8 cellular contexts compared by ENCODE assay signal in the genomic region with DNA sequence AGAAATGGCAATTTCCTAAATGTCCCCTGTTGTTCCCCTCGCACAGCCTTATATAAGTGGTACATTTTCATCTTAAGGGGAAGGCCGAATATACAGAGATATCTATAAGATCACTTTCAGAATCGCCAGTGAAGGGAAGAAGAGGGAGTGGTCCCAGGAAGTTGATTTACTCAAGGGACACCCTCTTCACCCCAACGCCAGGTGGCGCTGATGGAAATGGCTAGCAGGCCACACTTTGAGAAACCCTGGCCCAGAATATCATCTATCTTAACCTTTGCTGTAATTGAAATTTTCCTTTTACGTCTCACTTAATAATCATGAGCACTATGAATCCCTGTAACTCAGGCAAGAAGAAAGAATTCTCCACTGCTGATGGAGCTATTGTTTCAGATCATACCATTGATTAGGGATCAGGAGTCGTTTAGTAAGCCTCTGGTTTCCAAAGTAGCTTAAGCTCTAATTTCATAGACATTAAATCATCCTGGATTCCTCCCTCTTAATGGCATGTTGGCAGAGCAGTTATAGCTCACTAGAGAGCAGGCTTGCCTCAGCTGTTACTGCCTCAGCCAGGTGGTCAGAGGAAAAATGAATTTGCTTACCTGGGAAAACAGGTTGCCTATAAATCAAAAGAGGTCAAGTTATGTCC.
DNase-seq lines count a peak whose midpoint lies in the region; ATAC-seq and TF ChIP-seq lines count a peak whose summit lies in the region.

No MANE protein-coding gene starts in this region.

- peak; percentile 76 for TF ChIP-seq RAD21 in Ishikawa (IDR thresholded peaks at IDR 0.05; ENCODE audit: low read depth)

- 32 to 43% (median 37%) methylated on average over 7 of the region's 7 CpGs for WGBS in stomach, 5 donors

- no peaks in the 10 kb centered on the region for H3K27me3 Mint-ChIP-seq in glutamatergic neuron (ENCODE audit: unreplicated experiment)
- H3K27me3 Mint-ChIP-seq in effector memory CD8-positive, alpha-beta T cell: no peaks in the 10 kb centered on the region

- no peaks in the 10 kb centered on the region for H3K9me3 ChIP-seq in RWPE2 (ENCODE audit: severe bottlenecking)
- peaks cover 0 to 5% (median 0%) of the 10 kb centered on the region in 4 donors for H3K9me3 ChIP-seq in stomach

- H3K9me3 Mint-ChIP-seq in glutamatergic neuron (ENCODE audit: unreplicated experiment): no peaks in the 10 kb centered on the region
- H3K9me3 Mint-ChIP-seq in effector memory CD8-positive, alpha-beta T cell: peaks cover 1 to 24% of the 10 kb centered on the region in 2 donors

- H3K36me3 ChIP-seq in RWPE2 (ENCODE audit: low read depth) (no peaks in the 10 kb centered on the region), stomach (no peaks in the 10 kb centered on the region)

- H3K27me3 ChIP-seq in RWPE2 (ENCODE audit: insufficient read depth, poor library complexity, severe bottlenecking) (no peaks in the 10 kb centered on the region), stomach (no peaks in the 10 kb centered on the region)

- peak; percentile 72 for ATAC-seq in GM19043 (IDR thresholded peaks at IDR 0.05; ENCODE audit: low read depth, unreplicated experiment)
- ATAC-seq in RWPE2 (ENCODE audit: low read depth): peak; percentile 70
- ATAC-seq in effector memory CD8-positive, alpha-beta T cell (replicated peaks): no peak

- TF ChIP-seq CTCF in RWPE2 (IDR thresholded peaks at IDR 0.05; ENCODE audit: poor library complexity, severe bottlenecking) (peak; percentile 74), glutamatergic neuron (IDR thresholded peaks at IDR 0.05; ENCODE audit: partially characterized antibody, unreplicated experiment) (peak; percentile 61), stomach (IDR thresholded peaks at IDR 0.05) (peak in 3 of 7 experiments; percentile 40 to 53 (median 41))

- H3K4me1 ChIP-seq in RWPE2 (ENCODE audit: insufficient read depth, poor library complexity, severe bottlenecking) (no peaks in the 10 kb centered on the region), stomach (no peaks in the 10 kb centered on the region)

- H3K4me3 ChIP-seq in RWPE2 (ENCODE audit: severe bottlenecking) (no peak overlapping the region), stomach (no peak overlapping the region)

- DNase-seq in Daoy (ENCODE audit: low read depth) (peak; percentile 56), RWPE2 (ENCODE audit: low spot score) (peak; percentile 43), glutamatergic neuron (peak; percentile 66), stomach (peak; percentile 59), amniotic stem cell (lab: John Stamatoyannopoulos, UW) (no peak)
- no peak for DNase-seq in effector memory CD8-positive, alpha-beta T cell

- H3K27ac ChIP-seq in RWPE2 (ENCODE audit: poor library complexity, severe bottlenecking) (no peak overlapping the region), stomach (no peak overlapping the region)

- TF ChIP-seq POLR2A in stomach (IDR thresholded peaks at IDR 0.05): no peak

- TF ChIP-seq EP300 in Ishikawa (IDR thresholded peaks at IDR 0.05; ENCODE audit: borderline replicate concordance): no peak
- no peak for TF ChIP-seq EP300 in stomach (IDR thresholded peaks at IDR 0.05)

- H3K4me1 Mint-ChIP-seq in glutamatergic neuron (ENCODE audit: low read depth, unreplicated experiment): no peaks in the 10 kb centered on the region
- H3K4me1 Mint-ChIP-seq in effector memory CD8-positive, alpha-beta T cell (ENCODE audit: low read depth in 2 of 2): no peaks in the 10 kb centered on the region

- H3K4me3 Mint-ChIP-seq in glutamatergic neuron (ENCODE audit: unreplicated experiment): no peak overlapping the region
- no peak overlapping the region for H3K4me3 Mint-ChIP-seq in effector memory CD8-positive, alpha-beta T cell

- no peaks in the 10 kb centered on the region for H3K36me3 Mint-ChIP-seq in glutamatergic neuron (ENCODE audit: unreplicated experiment)
- H3K36me3 Mint-ChIP-seq in effector memory CD8-positive, alpha-beta T cell (ENCODE audit: insufficient read depth): no peaks in the 10 kb centered on the region

- peak overlapping the region; percentile 49 for H3K27ac Mint-ChIP-seq in glutamatergic neuron (ENCODE audit: unreplicated experiment)
- H3K27ac Mint-ChIP-seq in effector memory CD8-positive, alpha-beta T cell: no peak overlapping the region

- intact Hi-C loops in stomach (cut with DNase I; ENCODE audit: low total_unique reads): no loop called here

TF ChIP-seq in Ishikawa, 13 proteins besides CTCF, POLR2A, EP300 and RAD21:
- TF ChIP-seq EGR1 (IDR thresholded peaks at IDR 0.05): no peak
- TF ChIP-seq, protein P1, sequence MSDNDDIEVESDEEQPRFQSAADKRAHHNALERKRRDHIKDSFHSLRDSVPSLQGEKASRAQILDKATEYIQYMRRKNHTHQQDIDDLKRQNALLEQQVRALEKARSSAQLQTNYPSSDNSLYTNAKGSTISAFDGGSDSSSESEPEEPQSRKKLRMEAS (IDR thresholded peaks at IDR 0.05): no peak
- TF ChIP-seq ZBTB7A (IDR thresholded peaks at IDR 0.05; ENCODE audit: low read depth): no peak
- no peak for TF ChIP-seq TCF12 (IDR thresholded peaks at IDR 0.05; ENCODE audit: low read depth)
- TF ChIP-seq, protein P2, sequence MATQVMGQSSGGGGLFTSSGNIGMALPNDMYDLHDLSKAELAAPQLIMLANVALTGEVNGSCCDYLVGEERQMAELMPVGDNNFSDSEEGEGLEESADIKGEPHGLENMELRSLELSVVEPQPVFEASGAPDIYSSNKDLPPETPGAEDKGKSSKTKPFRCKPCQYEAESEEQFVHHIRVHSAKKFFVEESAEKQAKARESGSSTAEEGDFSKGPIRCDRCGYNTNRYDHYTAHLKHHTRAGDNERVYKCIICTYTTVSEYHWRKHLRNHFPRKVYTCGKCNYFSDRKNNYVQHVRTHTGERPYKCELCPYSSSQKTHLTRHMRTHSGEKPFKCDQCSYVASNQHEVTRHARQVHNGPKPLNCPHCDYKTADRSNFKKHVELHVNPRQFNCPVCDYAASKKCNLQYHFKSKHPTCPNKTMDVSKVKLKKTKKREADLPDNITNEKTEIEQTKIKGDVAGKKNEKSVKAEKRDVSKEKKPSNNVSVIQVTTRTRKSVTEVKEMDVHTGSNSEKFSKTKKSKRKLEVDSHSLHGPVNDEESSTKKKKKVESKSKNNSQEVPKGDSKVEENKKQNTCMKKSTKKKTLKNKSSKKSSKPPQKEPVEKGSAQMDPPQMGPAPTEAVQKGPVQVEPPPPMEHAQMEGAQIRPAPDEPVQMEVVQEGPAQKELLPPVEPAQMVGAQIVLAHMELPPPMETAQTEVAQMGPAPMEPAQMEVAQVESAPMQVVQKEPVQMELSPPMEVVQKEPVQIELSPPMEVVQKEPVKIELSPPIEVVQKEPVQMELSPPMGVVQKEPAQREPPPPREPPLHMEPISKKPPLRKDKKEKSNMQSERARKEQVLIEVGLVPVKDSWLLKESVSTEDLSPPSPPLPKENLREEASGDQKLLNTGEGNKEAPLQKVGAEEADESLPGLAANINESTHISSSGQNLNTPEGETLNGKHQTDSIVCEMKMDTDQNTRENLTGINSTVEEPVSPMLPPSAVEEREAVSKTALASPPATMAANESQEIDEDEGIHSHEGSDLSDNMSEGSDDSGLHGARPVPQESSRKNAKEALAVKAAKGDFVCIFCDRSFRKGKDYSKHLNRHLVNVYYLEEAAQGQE (IDR thresholded peaks at IDR 0.05; ENCODE audit: low read depth): no peak
- no peak for TF ChIP-seq CREB1 (IDR thresholded peaks at IDR 0.05; ENCODE audit: low read depth)
- no peak for TF ChIP-seq YY1 (IDR thresholded peaks at IDR 0.05; ENCODE audit: low read depth)
- TF ChIP-seq NFIC (IDR thresholded peaks at IDR 0.05): no peak
- no peak for TF ChIP-seq FOXM1 (IDR thresholded peaks at IDR 0.05; ENCODE audit: borderline replicate concordance, low read depth)
- TF ChIP-seq, protein P3, sequence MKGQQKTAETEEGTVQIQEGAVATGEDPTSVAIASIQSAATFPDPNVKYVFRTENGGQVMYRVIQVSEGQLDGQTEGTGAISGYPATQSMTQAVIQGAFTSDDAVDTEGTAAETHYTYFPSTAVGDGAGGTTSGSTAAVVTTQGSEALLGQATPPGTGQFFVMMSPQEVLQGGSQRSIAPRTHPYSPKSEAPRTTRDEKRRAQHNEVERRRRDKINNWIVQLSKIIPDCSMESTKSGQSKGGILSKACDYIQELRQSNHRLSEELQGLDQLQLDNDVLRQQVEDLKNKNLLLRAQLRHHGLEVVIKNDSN (IDR thresholded peaks at IDR 0.05): no peak
- no peak for TF ChIP-seq CEBPB (IDR thresholded peaks at IDR 0.05)

Comparison
In these comparisons a context has a peak if more than half of its experiments do, and no peak if none do; other contexts are left out.
1. DNase-seq: peak in Daoy (single experiment), RWPE2 (single experiment), glutamatergic neuron (single experiment) and stomach (single experiment); none in effector memory CD8-positive, alpha-beta T cell (0 of 3) and amniotic stem cell (single experiment).